ENCODE assay signal across 1 cellular context in the genomic region with DNA sequence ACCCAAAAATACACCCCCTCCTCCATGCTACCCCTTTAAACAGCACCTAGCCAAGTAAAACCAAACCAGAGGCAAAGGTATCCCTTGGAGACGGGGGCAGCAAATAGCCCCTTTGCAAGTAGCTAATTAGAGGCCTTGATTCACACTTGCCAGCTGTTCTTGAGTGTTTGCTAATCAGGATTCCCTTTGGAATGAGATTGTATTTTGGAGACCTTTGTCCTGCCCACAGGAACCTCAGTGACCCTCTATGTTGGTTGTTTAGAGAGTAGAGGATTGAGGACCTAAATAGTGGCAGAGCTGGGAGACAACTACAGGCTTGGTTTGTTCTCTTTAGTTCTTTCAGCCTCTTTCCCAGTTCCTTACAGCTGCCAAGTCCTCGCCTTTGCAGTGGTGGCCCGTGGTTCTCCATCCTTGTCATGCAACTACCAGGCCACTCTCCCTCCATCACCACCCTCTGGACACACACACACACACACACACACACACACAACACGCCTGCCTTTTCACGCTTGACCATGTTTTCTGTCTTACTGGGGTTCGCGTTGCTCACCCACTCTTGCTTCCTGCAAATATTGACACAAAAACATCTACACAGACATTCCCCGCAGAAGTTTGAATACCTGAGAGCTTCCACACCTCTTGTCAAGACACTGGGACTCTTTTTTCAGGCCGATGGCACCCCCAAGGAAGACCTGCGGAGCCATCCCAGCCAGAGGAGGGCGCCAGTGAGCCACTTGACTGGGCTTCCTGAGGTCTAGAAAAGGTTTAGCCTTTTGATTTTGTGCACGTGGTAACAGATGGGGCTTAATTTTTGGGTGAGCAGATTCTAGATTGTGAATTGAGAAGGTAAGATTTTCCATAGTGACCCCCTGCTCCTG.
TF ChIP-seq lines count a peak whose summit lies in the region.

No MANE protein-coding gene starts in this region.

TF ChIP-seq in GM12878, 131 proteins besides CTCF, POLR2A, EP300 and RAD21 (continued from another document and continues in another):
- TF ChIP-seq, protein P1, sequence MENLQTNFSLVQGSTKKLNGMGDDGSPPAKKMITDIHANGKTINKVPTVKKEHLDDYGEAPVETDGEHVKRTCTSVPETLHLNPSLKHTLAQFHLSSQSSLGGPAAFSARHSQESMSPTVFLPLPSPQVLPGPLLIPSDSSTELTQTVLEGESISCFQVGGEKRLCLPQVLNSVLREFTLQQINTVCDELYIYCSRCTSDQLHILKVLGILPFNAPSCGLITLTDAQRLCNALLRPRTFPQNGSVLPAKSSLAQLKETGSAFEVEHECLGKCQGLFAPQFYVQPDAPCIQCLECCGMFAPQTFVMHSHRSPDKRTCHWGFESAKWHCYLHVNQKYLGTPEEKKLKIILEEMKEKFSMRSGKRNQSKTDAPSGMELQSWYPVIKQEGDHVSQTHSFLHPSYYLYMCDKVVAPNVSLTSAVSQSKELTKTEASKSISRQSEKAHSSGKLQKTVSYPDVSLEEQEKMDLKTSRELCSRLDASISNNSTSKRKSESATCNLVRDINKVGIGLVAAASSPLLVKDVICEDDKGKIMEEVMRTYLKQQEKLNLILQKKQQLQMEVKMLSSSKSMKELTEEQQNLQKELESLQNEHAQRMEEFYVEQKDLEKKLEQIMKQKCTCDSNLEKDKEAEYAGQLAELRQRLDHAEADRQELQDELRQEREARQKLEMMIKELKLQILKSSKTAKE (IDR thresholded peaks at IDR 0.05; ENCODE audit: low read depth, poor library complexity, severe bottlenecking) = peak; percentile 76
- TF ChIP-seq, protein P2, sequence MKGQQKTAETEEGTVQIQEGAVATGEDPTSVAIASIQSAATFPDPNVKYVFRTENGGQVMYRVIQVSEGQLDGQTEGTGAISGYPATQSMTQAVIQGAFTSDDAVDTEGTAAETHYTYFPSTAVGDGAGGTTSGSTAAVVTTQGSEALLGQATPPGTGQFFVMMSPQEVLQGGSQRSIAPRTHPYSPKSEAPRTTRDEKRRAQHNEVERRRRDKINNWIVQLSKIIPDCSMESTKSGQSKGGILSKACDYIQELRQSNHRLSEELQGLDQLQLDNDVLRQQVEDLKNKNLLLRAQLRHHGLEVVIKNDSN (IDR thresholded peaks at IDR 0.05; ENCODE audit: borderline replicate concordance, extremely low read length, insufficient read depth, low read depth, low read length) = peak; percentile 27
- TF ChIP-seq CHD2 (IDR thresholded peaks at IDR 0.05; ENCODE audit: borderline replicate concordance, low read depth, low read length) (0 out of 2 replicates have a peak, but pooled peaks have one; percentile 47), NBN (IDR thresholded peaks at IDR 0.05) (peak; percentile 71), STAT1 (conservative IDR thresholded peaks at IDR 0.05) (0 out of 2 replicates have a peak, but pooled peaks have one; percentile 68), PAX5 (IDR thresholded peaks at IDR 0.05; ENCODE audit: borderline replicate concordance, low read depth, low read length) (peak; percentile 10; the same call in 1 of the 2 replicates), NR2C2 (IDR thresholded peaks at IDR 0.05; ENCODE audit: borderline replicate concordance, control insufficient read depth, insufficient read length, low read depth) (no peak), BRCA1 (IDR thresholded peaks at IDR 0.05; ENCODE audit: low read depth, low read length) (no peak), BHLHE40 (IDR thresholded peaks at IDR 0.05; ENCODE audit: borderline replicate concordance in 1 of 2, low read depth in 2 of 2, low read length in 1 of 2) (peak; percentile 69 to 79; a peak in 3 of 4 replicates), SUZ12 (IDR thresholded peaks at IDR 0.05; ENCODE audit: unreplicated experiment) (no peak), SMC3 (IDR thresholded peaks at IDR 0.05; ENCODE audit: borderline replicate concordance, low read length) (peak; percentile 99), NR2F1 (conservative IDR thresholded peaks at IDR 0.05) (peak; percentile 34; the same call in 1 of the 2 replicates), HDAC6 (IDR thresholded peaks at IDR 0.05; ENCODE audit: unreplicated experiment) (no peak), CBX5 (IDR thresholded peaks at IDR 0.05; ENCODE audit: low read depth) (peak; percentile 88; the same call in 1 of the 2 replicates), EED (IDR thresholded peaks at IDR 0.05; ENCODE audit: low read depth) (peak; percentile 38; the same call in 1 of the 2 replicates), EGR1 (IDR thresholded peaks at IDR 0.05; ENCODE audit: borderline replicate concordance in 1 of 2, low read depth in 2 of 2, low read length in 2 of 2) (no peak), YY1 (IDR thresholded peaks at IDR 0.05; ENCODE audit: low read depth, low read length) (peak; percentile 84), DPF2 (IDR thresholded peaks at IDR 0.05) (0 out of 2 replicates have a peak, but pooled peaks have one; percentile 23), RUNX3 (IDR thresholded peaks at IDR 0.05; ENCODE audit: low read length) (peak; percentile 75), CBFB (IDR thresholded peaks at IDR 0.05; ENCODE audit: low read depth) (no peak), CHD4 (IDR thresholded peaks at IDR 0.05) (no peak), JUND (IDR thresholded peaks at IDR 0.05; ENCODE audit: low read depth, low read length) (no peak), CREM (IDR thresholded peaks at IDR 0.05; ENCODE audit: low read depth) (0 out of 2 replicates have a peak, but pooled peaks have one; percentile 34), NFYA (IDR thresholded peaks at IDR 0.05; ENCODE audit: borderline replicate concordance, low read depth, low read length) (no peak), ZNF622 (IDR thresholded peaks at IDR 0.05) (no peak), IKZF1 (conservative IDR thresholded peaks at IDR 0.05) (peak; percentile 59; the same call in 1 of the 2 replicates), ZBED1 (IDR thresholded peaks at IDR 0.05; ENCODE audit: borderline replicate concordance) (no peak), HDAC2 (IDR thresholded peaks at IDR 0.05) (no peak)
- TF ChIP-seq, protein P3, sequence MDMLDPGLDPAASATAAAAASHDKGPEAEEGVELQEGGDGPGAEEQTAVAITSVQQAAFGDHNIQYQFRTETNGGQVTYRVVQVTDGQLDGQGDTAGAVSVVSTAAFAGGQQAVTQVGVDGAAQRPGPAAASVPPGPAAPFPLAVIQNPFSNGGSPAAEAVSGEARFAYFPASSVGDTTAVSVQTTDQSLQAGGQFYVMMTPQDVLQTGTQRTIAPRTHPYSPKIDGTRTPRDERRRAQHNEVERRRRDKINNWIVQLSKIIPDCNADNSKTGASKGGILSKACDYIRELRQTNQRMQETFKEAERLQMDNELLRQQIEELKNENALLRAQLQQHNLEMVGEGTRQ (IDR thresholded peaks at IDR 0.05; ENCODE audit: borderline replicate concordance, low read depth, low read length) = no peak; the same call in 1 of the 2 replicates
- TF ChIP-seq, protein P4, sequence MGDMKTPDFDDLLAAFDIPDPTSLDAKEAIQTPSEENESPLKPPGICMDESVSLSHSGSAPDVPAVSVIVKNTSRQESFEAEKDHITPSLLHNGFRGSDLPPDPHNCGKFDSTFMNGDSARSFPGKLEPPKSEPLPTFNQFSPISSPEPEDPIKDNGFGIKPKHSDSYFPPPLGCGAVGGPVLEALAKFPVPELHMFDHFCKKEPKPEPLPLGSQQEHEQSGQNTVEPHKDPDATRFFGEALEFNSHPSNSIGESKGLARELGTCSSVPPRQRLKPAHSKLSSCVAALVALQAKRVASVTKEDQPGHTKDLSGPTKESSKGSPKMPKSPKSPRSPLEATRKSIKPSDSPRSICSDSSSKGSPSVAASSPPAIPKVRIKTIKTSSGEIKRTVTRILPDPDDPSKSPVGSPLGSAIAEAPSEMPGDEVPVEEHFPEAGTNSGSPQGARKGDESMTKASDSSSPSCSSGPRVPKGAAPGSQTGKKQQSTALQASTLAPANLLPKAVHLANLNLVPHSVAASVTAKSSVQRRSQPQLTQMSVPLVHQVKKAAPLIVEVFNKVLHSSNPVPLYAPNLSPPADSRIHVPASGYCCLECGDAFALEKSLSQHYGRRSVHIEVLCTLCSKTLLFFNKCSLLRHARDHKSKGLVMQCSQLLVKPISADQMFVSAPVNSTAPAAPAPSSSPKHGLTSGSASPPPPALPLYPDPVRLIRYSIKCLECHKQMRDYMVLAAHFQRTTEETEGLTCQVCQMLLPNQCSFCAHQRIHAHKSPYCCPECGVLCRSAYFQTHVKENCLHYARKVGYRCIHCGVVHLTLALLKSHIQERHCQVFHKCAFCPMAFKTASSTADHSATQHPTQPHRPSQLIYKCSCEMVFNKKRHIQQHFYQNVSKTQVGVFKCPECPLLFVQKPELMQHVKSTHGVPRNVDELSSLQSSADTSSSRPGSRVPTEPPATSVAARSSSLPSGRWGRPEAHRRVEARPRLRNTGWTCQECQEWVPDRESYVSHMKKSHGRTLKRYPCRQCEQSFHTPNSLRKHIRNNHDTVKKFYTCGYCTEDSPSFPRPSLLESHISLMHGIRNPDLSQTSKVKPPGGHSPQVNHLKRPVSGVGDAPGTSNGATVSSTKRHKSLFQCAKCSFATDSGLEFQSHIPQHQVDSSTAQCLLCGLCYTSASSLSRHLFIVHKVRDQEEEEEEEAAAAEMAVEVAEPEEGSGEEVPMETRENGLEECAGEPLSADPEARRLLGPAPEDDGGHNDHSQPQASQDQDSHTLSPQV (IDR thresholded peaks at IDR 0.05) = 0 out of 2 replicates have a peak, but pooled peaks have one; percentile 55
- TF ChIP-seq, protein P5, sequence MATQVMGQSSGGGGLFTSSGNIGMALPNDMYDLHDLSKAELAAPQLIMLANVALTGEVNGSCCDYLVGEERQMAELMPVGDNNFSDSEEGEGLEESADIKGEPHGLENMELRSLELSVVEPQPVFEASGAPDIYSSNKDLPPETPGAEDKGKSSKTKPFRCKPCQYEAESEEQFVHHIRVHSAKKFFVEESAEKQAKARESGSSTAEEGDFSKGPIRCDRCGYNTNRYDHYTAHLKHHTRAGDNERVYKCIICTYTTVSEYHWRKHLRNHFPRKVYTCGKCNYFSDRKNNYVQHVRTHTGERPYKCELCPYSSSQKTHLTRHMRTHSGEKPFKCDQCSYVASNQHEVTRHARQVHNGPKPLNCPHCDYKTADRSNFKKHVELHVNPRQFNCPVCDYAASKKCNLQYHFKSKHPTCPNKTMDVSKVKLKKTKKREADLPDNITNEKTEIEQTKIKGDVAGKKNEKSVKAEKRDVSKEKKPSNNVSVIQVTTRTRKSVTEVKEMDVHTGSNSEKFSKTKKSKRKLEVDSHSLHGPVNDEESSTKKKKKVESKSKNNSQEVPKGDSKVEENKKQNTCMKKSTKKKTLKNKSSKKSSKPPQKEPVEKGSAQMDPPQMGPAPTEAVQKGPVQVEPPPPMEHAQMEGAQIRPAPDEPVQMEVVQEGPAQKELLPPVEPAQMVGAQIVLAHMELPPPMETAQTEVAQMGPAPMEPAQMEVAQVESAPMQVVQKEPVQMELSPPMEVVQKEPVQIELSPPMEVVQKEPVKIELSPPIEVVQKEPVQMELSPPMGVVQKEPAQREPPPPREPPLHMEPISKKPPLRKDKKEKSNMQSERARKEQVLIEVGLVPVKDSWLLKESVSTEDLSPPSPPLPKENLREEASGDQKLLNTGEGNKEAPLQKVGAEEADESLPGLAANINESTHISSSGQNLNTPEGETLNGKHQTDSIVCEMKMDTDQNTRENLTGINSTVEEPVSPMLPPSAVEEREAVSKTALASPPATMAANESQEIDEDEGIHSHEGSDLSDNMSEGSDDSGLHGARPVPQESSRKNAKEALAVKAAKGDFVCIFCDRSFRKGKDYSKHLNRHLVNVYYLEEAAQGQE (IDR thresholded peaks at IDR 0.05; ENCODE audit: low read depth, low read length) = no peak
- TF ChIP-seq, protein P6, sequence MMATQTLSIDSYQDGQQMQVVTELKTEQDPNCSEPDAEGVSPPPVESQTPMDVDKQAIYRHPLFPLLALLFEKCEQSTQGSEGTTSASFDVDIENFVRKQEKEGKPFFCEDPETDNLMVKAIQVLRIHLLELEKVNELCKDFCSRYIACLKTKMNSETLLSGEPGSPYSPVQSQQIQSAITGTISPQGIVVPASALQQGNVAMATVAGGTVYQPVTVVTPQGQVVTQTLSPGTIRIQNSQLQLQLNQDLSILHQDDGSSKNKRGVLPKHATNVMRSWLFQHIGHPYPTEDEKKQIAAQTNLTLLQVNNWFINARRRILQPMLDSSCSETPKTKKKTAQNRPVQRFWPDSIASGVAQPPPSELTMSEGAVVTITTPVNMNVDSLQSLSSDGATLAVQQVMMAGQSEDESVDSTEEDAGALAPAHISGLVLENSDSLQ (IDR thresholded peaks at IDR 0.05) = no peak
- TF ChIP-seq, protein P7, sequence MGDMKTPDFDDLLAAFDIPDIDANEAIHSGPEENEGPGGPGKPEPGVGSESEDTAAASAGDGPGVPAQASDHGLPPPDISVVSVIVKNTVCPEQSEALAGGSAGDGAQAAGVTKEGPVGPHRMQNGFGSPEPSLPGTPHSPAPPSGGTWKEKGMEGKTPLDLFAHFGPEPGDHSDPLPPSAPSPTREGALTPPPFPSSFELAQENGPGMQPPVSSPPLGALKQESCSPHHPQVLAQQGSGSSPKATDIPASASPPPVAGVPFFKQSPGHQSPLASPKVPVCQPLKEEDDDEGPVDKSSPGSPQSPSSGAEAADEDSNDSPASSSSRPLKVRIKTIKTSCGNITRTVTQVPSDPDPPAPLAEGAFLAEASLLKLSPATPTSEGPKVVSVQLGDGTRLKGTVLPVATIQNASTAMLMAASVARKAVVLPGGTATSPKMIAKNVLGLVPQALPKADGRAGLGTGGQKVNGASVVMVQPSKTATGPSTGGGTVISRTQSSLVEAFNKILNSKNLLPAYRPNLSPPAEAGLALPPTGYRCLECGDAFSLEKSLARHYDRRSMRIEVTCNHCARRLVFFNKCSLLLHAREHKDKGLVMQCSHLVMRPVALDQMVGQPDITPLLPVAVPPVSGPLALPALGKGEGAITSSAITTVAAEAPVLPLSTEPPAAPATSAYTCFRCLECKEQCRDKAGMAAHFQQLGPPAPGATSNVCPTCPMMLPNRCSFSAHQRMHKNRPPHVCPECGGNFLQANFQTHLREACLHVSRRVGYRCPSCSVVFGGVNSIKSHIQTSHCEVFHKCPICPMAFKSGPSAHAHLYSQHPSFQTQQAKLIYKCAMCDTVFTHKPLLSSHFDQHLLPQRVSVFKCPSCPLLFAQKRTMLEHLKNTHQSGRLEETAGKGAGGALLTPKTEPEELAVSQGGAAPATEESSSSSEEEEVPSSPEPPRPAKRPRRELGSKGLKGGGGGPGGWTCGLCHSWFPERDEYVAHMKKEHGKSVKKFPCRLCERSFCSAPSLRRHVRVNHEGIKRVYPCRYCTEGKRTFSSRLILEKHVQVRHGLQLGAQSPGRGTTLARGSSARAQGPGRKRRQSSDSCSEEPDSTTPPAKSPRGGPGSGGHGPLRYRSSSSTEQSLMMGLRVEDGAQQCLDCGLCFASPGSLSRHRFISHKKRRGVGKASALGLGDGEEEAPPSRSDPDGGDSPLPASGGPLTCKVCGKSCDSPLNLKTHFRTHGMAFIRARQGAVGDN (IDR thresholded peaks at IDR 0.05) = peak; percentile 86
- TF ChIP-seq, protein P8, sequence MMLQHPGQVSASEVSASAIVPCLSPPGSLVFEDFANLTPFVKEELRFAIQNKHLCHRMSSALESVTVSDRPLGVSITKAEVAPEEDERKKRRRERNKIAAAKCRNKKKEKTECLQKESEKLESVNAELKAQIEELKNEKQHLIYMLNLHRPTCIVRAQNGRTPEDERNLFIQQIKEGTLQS (IDR thresholded peaks at IDR 0.05; ENCODE audit: borderline replicate concordance, extremely low read depth, low read depth, low read length) = peak; percentile 40; the same call in 1 of the 2 replicates
- TF ChIP-seq, protein P9, sequence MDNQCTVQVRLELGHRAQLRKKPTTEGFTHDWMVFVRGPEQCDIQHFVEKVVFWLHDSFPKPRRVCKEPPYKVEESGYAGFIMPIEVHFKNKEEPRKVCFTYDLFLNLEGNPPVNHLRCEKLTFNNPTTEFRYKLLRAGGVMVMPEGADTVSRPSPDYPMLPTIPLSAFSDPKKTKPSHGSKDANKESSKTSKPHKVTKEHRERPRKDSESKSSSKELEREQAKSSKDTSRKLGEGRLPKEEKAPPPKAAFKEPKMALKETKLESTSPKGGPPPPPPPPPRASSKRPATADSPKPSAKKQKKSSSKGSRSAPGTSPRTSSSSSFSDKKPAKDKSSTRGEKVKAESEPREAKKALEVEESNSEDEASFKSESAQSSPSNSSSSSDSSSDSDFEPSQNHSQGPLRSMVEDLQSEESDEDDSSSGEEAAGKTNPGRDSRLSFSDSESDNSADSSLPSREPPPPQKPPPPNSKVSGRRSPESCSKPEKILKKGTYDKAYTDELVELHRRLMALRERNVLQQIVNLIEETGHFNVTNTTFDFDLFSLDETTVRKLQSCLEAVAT (IDR thresholded peaks at IDR 0.05) = peak; percentile 66
